8 cellular contexts compared by ENCODE assay signal in genomic region chr16:82653550-82654511, GRCh38. TPM values are rescaled to one million over a fixed set of nuclear protein-coding genes. Genes with fewer than 3 reads are reported as not detected.
DNase-seq lines count a peak whose midpoint lies in the region; ATAC-seq and TF ChIP-seq lines count a peak whose summit lies in the region.

No MANE protein-coding gene starts in this region.

- DNase-seq in stimulated activated CD4-positive, alpha-beta T cell treated with anti-CD3 and anti-CD28 coated beads, Interleukin-12 subunit alpha, Interleukin-12 subunit beta, amount 100 ng/mL, for 24 hours (ENCODE audit: low read depth in 2 of 2), result peak; percentile 1 to 25
- no peak for DNase-seq in stimulated activated CD4-positive, alpha-beta T cell treated with anti-CD3 and anti-CD28 coated beads, Interleukin-12 subunit alpha, Interleukin-12 subunit beta, amount 100 ng/mL, for 4 hours
- DNase-seq in SW 1271 (lab: John Stamatoyannopoulos, UW) (peak; percentile 40 to 85), cardiac fibroblast (ENCODE audit: low read depth in 2 of 2) (peak; percentile 88 to 93), NCI-H2171 treated with DMSO at 0.1 percent for 48 hours (lab: John Stamatoyannopoulos, UW) (no peak), COR-L47 (lab: John Stamatoyannopoulos, UW) (no peak)
- DNase-seq in natural killer cell treated with Interleukin-12 subunit alpha and Interleukin-12 subunit beta and Interleukin-15 and Interleukin-18, amount 100 ng/mL, for 72 hours (ENCODE audit: low spot score), result peak; percentile 67

- peaks cover 3% of the 10 kb centered on the region for H3K9me3 Mint-ChIP-seq in natural killer cell treated with Interleukin-12 subunit alpha and Interleukin-12 subunit beta and Interleukin-15 and Interleukin-18, amount 100 ng/mL, for 72 hours

- H3K4me3 Mint-ChIP-seq in natural killer cell treated with Interleukin-12 subunit alpha and Interleukin-12 subunit beta and Interleukin-15 and Interleukin-18, amount 100 ng/mL, for 72 hours, result peak overlapping the region; percentile 72

- no peak for TF ChIP-seq CTCF in cardiac fibroblast (IDR thresholded peaks at IDR 0.05; ENCODE audit: low read depth, low read length)

- peaks cover 5 to 7% of the 10 kb centered on the region in 2 donors for H3K27me3 Mint-ChIP-seq in natural killer cell treated with Interleukin-12 subunit alpha and Interleukin-12 subunit beta and Interleukin-15 and Interleukin-18, amount 100 ng/mL, for 72 hours

- peak; percentile 63 for ATAC-seq in HG03108 (IDR thresholded peaks at IDR 0.05; ENCODE audit: unreplicated experiment)
- peak; percentile 81 to 84 for ATAC-seq in natural killer cell treated with Interleukin-12 subunit alpha and Interleukin-12 subunit beta and Interleukin-15 and Interleukin-18, amount 100 ng/mL, for 72 hours

- no peak overlapping the region for H3K4me3 ChIP-seq in cardiac fibroblast (replicated peaks in 1 of 2; ENCODE audit: low read depth in 2 of 2, low read length in 2 of 2)

- H3K27ac Mint-ChIP-seq in natural killer cell treated with Interleukin-12 subunit alpha and Interleukin-12 subunit beta and Interleukin-15 and Interleukin-18, amount 100 ng/mL, for 72 hours, result peak overlapping the region; percentile 85 to 93

- no peaks in the 10 kb centered on the region for H3K36me3 Mint-ChIP-seq in natural killer cell treated with Interleukin-12 subunit alpha and Interleukin-12 subunit beta and Interleukin-15 and Interleukin-18, amount 100 ng/mL, for 72 hours

- H3K4me1 Mint-ChIP-seq in natural killer cell treated with Interleukin-12 subunit alpha and Interleukin-12 subunit beta and Interleukin-15 and Interleukin-18, amount 100 ng/mL, for 72 hours (ENCODE audit: low read depth in 2 of 2), result peaks cover 32 to 66% of the 10 kb centered on the region in 2 donors

RNA-seq across cellular contexts. Expression of gene CDH13, which starts 27.1 kb away (rescaled TPM):
- total RNA-seq in natural killer cell treated with Interleukin-12 subunit alpha and Interleukin-12 subunit beta and Interleukin-15 and Interleukin-18, amount 100 ng/mL, for 72 hours, result not detected

Comparison
In these comparisons a context has a peak if more than half of its experiments do, and no peak if none do; other contexts are left out.
1. DNase-seq: peak in stimulated activated CD4-positive, alpha-beta T cell treated with anti-CD3 and anti-CD28 coated beads, Interleukin-12 subunit alpha, Interleukin-12 subunit beta, amount 100 ng/mL, for 24 hours (2 of 2), SW 1271 (2 of 2), cardiac fibroblast (2 of 2) and natural killer cell treated with Interleukin-12 subunit alpha and Interleukin-12 subunit beta and Interleukin-15 and Interleukin-18, amount 100 ng/mL, for 72 hours (single experiment); none in stimulated activated CD4-positive, alpha-beta T cell treated with anti-CD3 and anti-CD28 coated beads, Interleukin-12 subunit alpha, Interleukin-12 subunit beta, amount 100 ng/mL, for 4 hours (single experiment), NCI-H2171 treated with DMSO at 0.1 percent for 48 hours (single experiment) and COR-L47 (single experiment).